Comparison of ENCODE assay signal across 23 cellular contexts in the genomic region with DNA sequence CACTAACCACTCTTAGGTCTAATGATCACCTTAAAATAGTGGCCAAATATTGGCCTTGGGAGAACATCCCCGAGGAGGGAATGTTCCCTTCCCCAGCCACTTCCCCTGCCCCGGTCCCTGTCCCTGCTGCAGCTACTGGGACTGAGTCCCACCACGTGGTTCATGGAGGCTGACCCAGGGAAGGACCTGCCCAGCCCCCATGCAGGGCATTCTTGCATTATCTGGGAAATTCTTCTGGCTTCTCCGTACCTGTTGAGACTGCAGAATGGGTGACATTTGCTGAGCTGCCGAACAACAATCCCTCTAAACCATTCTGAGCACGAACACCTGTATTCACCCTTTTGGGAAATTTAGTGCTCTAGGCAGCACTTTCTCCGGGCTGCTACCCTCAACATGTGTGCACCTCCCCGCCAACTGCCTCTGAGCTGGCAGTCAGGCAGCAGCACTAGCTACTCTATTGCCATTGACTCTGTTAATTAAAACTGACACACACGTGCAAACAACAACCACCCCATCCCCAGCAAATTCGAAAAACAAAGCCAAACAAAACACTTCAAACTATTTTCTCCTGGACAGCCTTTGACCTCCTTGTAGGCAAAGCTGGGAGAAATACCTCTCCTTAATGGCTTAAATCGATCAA.
"Had no signal": no experiment of that assay in that cellular context is flagged by ENCODE, and none has a peak within 500 bp of the region (broad histone marks: within the 10 kb centered on the region; RNA-seq: fewer than 3 reads in every experiment).

No MANE protein-coding gene starts in this region.

- DNase-seq: colonic mucosa; dermis blood vessel endothelial cell; erythroblast; foreskin melanocyte; mammary epithelial cell; natural killer cell; right lobe of liver; spleen; stimulated activated CD4-positive, alpha-beta T cell treated with anti-CD3 and anti-CD28 coated beads, Interleukin-15, amount 100 ng/mL, for 24 hours; stimulated activated CD4-positive, alpha-beta T cell treated with anti-CD3 and anti-CD28 coated beads, Interleukin-1b, Interleukin-23, amount 100 ng/mL, for 48 hours; stimulated activated CD4-positive, alpha-beta T cell treated with anti-CD3 and anti-CD28 coated beads, Interleukin-4, amount 100 ng/mL, for 24 hours; tibial artery; upper lobe of right lung had no signal

- H3K27me3 ChIP-seq: colonic mucosa, right lobe of liver, tibial artery, vagina had no signal

- H3K27ac Mint-ChIP-seq: mesothelial cell of epicardium; natural killer cell; stimulated activated memory B cell treated with anti-CD40 and anti-IgM and Interleukin-4, amounts not matched to agents 10 μg/mL and 1 μg/mL and 100 μg/mL, for 72 hours; stimulated activated naive CD8-positive, alpha-beta T cell treated with anti-CD3 and anti-CD28 coated beads, Interleukin-15, Interleukin-2, amounts not matched to agents 100 ng/mL and 50 ng/mL, for 24 hours had no signal

- H3K4me3 Mint-ChIP-seq: mesothelial cell of epicardium; natural killer cell; stimulated activated memory B cell treated with anti-CD40 and anti-IgM and Interleukin-4, amounts not matched to agents 10 μg/mL and 1 μg/mL and 100 μg/mL, for 72 hours; stimulated activated naive CD8-positive, alpha-beta T cell treated with anti-CD3 and anti-CD28 coated beads, Interleukin-15, Interleukin-2, amounts not matched to agents 100 ng/mL and 50 ng/mL, for 24 hours had no signal

- H3K4me3 ChIP-seq: colonic mucosa, hepatocyte, prostate gland, right lobe of liver, spleen, tibial artery, upper lobe of right lung, vagina had no signal

- H3K36me3 ChIP-seq: colonic mucosa, prostate gland, right lobe of liver, spleen, tibial artery, upper lobe of right lung, vagina had no signal

- H3K9me3 Mint-ChIP-seq: mesothelial cell of epicardium; natural killer cell; stimulated activated memory B cell treated with anti-CD40 and anti-IgM and Interleukin-4, amounts not matched to agents 10 μg/mL and 1 μg/mL and 100 μg/mL, for 72 hours; stimulated activated naive CD8-positive, alpha-beta T cell treated with anti-CD3 and anti-CD28 coated beads, Interleukin-15, Interleukin-2, amounts not matched to agents 100 ng/mL and 50 ng/mL, for 24 hours had no signal

- H3K27ac ChIP-seq: colonic mucosa, hepatocyte, parathyroid adenoma, prostate gland, right lobe of liver, spleen, tibial artery, upper lobe of right lung, vagina had no signal

- FAIRE-seq: endothelial cell of umbilical vein, islet of Langerhans had no signal

- H3K36me3 Mint-ChIP-seq: mesothelial cell of epicardium; natural killer cell; stimulated activated memory B cell treated with anti-CD40 and anti-IgM and Interleukin-4, amounts not matched to agents 10 μg/mL and 1 μg/mL and 100 μg/mL, for 72 hours had no signal

- H3K4me1 Mint-ChIP-seq: mesothelial cell of epicardium; natural killer cell; stimulated activated memory B cell treated with anti-CD40 and anti-IgM and Interleukin-4, amounts not matched to agents 10 μg/mL and 1 μg/mL and 100 μg/mL, for 72 hours had no signal

- H3K79me2 ChIP-seq: hepatocyte, parathyroid adenoma had no signal

- ATAC-seq: left lobe of liver; natural killer cell; right lobe of liver; stimulated activated memory B cell treated with anti-CD40 and anti-IgM and Interleukin-4, amounts not matched to agents 10 μg/mL and 1 μg/mL and 100 μg/mL, for 72 hours; upper lobe of right lung had no signal

- H3K4me1 ChIP-seq: colonic mucosa, parathyroid adenoma, prostate gland, right lobe of liver, spleen, tibial artery, upper lobe of right lung, vagina had no signal

- H3K9me3 ChIP-seq: colonic mucosa, prostate gland, right lobe of liver, spleen, tibial artery, upper lobe of right lung, vagina had no signal

- H3K9ac ChIP-seq: parathyroid adenoma had no signal

- H2AFZ ChIP-seq: hepatocyte, parathyroid adenoma had no signal

- H3K27me3 Mint-ChIP-seq: stimulated activated memory B cell treated with anti-CD40 and anti-IgM and Interleukin-4, amounts not matched to agents 10 μg/mL and 1 μg/mL and 100 μg/mL, for 72 hours had no signal

- H3K4me2 ChIP-seq: hepatocyte had no signal
